9 cellular contexts compared by ENCODE assay signal in genomic region chr6:37500294-37500608, GRCh38. TPM values are rescaled to one million over a fixed set of nuclear protein-coding genes. Genes with fewer than 3 reads are reported as not detected.
DNase-seq lines count a peak whose midpoint lies in the region; ATAC-seq and TF ChIP-seq lines count a peak whose summit lies in the region.
"Had no signal": no experiment of that assay in that cellular context is flagged by ENCODE, and none has a peak within 500 bp of the region (broad histone marks: within the 10 kb centered on the region; RNA-seq: fewer than 3 reads in every experiment).

No MANE protein-coding gene starts in this region.

- no peak for TF ChIP-seq EP300 in neural cell (conservative IDR thresholded peaks at IDR 0.05; ENCODE audit: poor library complexity, severe bottlenecking)

- H3K79me2 ChIP-seq in neural cell (replicated peaks; ENCODE audit: insufficient read depth, low read length), result peaks cover 13% of the 10 kb centered on the region

- no peaks in the 10 kb centered on the region for H4K20me1 ChIP-seq in neural cell (ENCODE audit: insufficient read depth)

- H3K36me3 ChIP-seq in MG63, result no peaks in the 10 kb centered on the region
- H3K36me3 ChIP-seq in duodenal mucosa (ENCODE audit: control insufficient read depth in 1 of 2, insufficient read depth in 2 of 2, low read length in 2 of 2), result no peaks in the 10 kb centered on the region
- H3K36me3 ChIP-seq in neural cell (ENCODE audit: insufficient read depth, low read length), result no peaks in the 10 kb centered on the region
- H3K36me3 ChIP-seq: Peyer's patch had no signal

- H3K27ac ChIP-seq in C4-2B (peak overlapping the region; percentile 81), duodenal mucosa (ENCODE audit: low read depth, low read length) (no peak overlapping the region), neural cell (ENCODE audit: low read length) (peak overlapping the region; percentile 59)

- no peaks in the 10 kb centered on the region for H3F3A ChIP-seq in neural cell (ENCODE audit: insufficient read depth, low read length, poor library complexity, severe bottlenecking)

- no peaks in the 10 kb centered on the region for H3K9me2 ChIP-seq in neural cell (ENCODE audit: insufficient read depth, low read length)

- H3K27me3 ChIP-seq in MG63, result no peaks in the 10 kb centered on the region
- no peaks in the 10 kb centered on the region for H3K27me3 ChIP-seq in duodenal mucosa (ENCODE audit: control insufficient read depth in 1 of 2, insufficient read depth in 2 of 2, low read length in 2 of 2)
- H3K27me3 ChIP-seq in neural cell (ENCODE audit: insufficient read depth, low read depth, low read length), result no peaks in the 10 kb centered on the region
- H3K27me3 ChIP-seq: Peyer's patch had no signal

- ATAC-seq in GM18502 (IDR thresholded peaks at IDR 0.05; ENCODE audit: poor library complexity, unreplicated experiment) (no peak), GM21360 (IDR thresholded peaks at IDR 0.05; ENCODE audit: unreplicated experiment) (no peak), HG03342 (IDR thresholded peaks at IDR 0.05; ENCODE audit: unreplicated experiment) (no peak)

- no peak for TF ChIP-seq RAD21 in neural cell (conservative IDR thresholded peaks at IDR 0.05)

- peak overlapping the region; percentile 47 for H2AFZ ChIP-seq in neural cell (ENCODE audit: low read depth, low read length)

- H3K9ac ChIP-seq in duodenal mucosa (ENCODE audit: low read depth in 1 of 2, low read length in 2 of 2) (no peak overlapping the region), neural cell (ENCODE audit: low read length) (peak overlapping the region; percentile 34)

- DNase-seq in MG63 (no peak), COLO668 (lab: John Stamatoyannopoulos, UW; ENCODE audit: unreplicated experiment) (no peak)

- peaks cover 6 to 9% of the 10 kb centered on the region in 2 donors for H3K4me1 ChIP-seq in duodenal mucosa (ENCODE audit: control insufficient read depth in 1 of 2, insufficient read depth in 2 of 2, low read length in 2 of 2)

- no peak overlapping the region for H3K4me2 ChIP-seq in neural cell (ENCODE audit: low read length)

- H3K4me3 ChIP-seq in MG63, result peak overlapping the region; percentile 64
- peak overlapping the region; percentile 88 to 90 for H3K4me3 ChIP-seq in duodenal mucosa (ENCODE audit: low read depth in 1 of 2, low read length in 2 of 2)
- peak overlapping the region; percentile 77 for H3K4me3 ChIP-seq in neural cell (ENCODE audit: low read length)

- H3K9me3 ChIP-seq in MG63 (no peaks in the 10 kb centered on the region; the same call in 1 of the 2 replicates), duodenal mucosa (ENCODE audit: control insufficient read depth in 1 of 2, low read length in 2 of 2) (no peaks in the 10 kb centered on the region), neural cell (ENCODE audit: low read length) (no peaks in the 10 kb centered on the region)
- H3K9me3 ChIP-seq: Peyer's patch had no signal

- TF ChIP-seq CTCF in C4-2B (conservative IDR thresholded peaks at IDR 0.05), result no peak
- TF ChIP-seq CTCF in neural cell (IDR thresholded peaks at IDR 0.05; ENCODE audit: poor library complexity, severe bottlenecking), result no peak

TF ChIP-seq in neural cell, 6 proteins besides CTCF, POLR2A, EP300 and RAD21:
- TF ChIP-seq MXI1 (conservative IDR thresholded peaks at IDR 0.05; ENCODE audit: poor library complexity, severe bottlenecking) (no peak), REST (IDR thresholded peaks at IDR 0.05; ENCODE audit: borderline replicate concordance) (no peak), EZH2 (IDR thresholded peaks at IDR 0.05; ENCODE audit: borderline replicate concordance, insufficient read depth, low read length, poor library complexity, severe bottlenecking) (no peak), POLR2AphosphoS5 (IDR thresholded peaks at IDR 0.05) (no peak)

RNA-seq across cellular contexts. Expression of gene CCDC167, which starts 0.6 kb away (rescaled TPM):
- total RNA-seq in MG63 (2014; rRNA removed; shearing (Covaris generic); ENCODE audit: low replicate concordance), result 30.6 and 71.3 TPM in 2 replicates
- 207 and 220 TPM in 2 replicates for polyA plus RNA-seq in neural cell
- 35.5 and 45.4 TPM in 2 replicates for polyA minus RNA-seq in neural cell
